ENCODE assay signal across 33 cellular contexts in genomic region chr7:132228240-132228639, GRCh38.
"Had no signal": no experiment of that assay in that cellular context is flagged by ENCODE, and none has a peak within 500 bp of the region (broad histone marks: within the 10 kb centered on the region; RNA-seq: fewer than 3 reads in every experiment).

No MANE protein-coding gene starts in this region.

- DNase-seq: activated B cell treated with CpG ODN at 0.5 μM for 24 hours; activated CD4-positive, alpha-beta memory T cell treated with anti-CD3 and anti-CD28 coated beads for 36 hours; activated CD4-positive, alpha-beta T cell treated with anti-CD3 and anti-CD28 coated beads for 4 hours; activated CD4-positive, alpha-beta T cell treated with anti-CD3 and anti-CD28 coated beads, Interleukin-2, amount 10 ng/mL, durations not matched to agents 24 days and 14 days; activated CD4-positive, alpha-beta T cell treated with anti-CD3 and anti-CD28 coated beads, Interleukin-2, amount 50 U/mL, for 1 hour; activated CD4-positive, alpha-beta T cell treated with anti-CD3 and anti-CD28 coated beads, Interleukin-2, amount 50 U/mL, for 4 hours; activated CD4-positive, CD25-positive, alpha-beta regulatory T cell treated with anti-CD3 and anti-CD28 coated beads, Interleukin-2, amount 50 U/mL, for 72 hours; activated CD8-positive, alpha-beta memory T cell treated with anti-CD3 and anti-CD28 coated beads, Interleukin-2, amount 50 U/mL, for 4 hours; activated CD8-positive, alpha-beta T cell treated with anti-CD3 and anti-CD28 coated beads for 36 hours; activated effector memory CD4-positive, alpha-beta T cell treated with anti-CD3 and anti-CD28 coated beads, Interleukin-2, amount 50 U/mL, for 16 hours; activated gamma-delta T cell treated with Interleukin-2 at 50 U/mL for 16 hours; activated naive CD4-positive, alpha-beta T cell; activated naive CD4-positive, alpha-beta T cell treated with anti-CD3 and anti-CD28 coated beads for 36 hours; activated naive CD4-positive, alpha-beta T cell treated with anti-CD3 and anti-CD28 coated beads, Interleukin-2, amount 50 U/mL, for 16 hours; activated naive CD8-positive, alpha-beta T cell treated with anti-CD3 and anti-CD28 coated beads for 36 hours; activated T-cell treated with anti-CD3 and anti-CD28 coated beads for 4 hours; activated T-cell treated with anti-CD3 and anti-CD28 coated beads, Interleukin-2, amount 50 U/mL, for 1 hour; activated T-cell treated with anti-CD3 and anti-CD28 coated beads, Interleukin-2, amount 50 U/mL, for 4 hours; activated T-cell treated with anti-CD3 and anti-CD28 coated beads, Interleukin-2, amount 50 U/mL, for 72 hours; adrenal gland; amniotic stem cell; aorta; body of pancreas; brain microvascular endothelial cell; caudate nucleus; SW 1271; T-helper 1 cell; T-helper 2 cell; T-helper 9 cell had no signal

- H3K27me3 ChIP-seq: adrenal gland, body of pancreas, brain microvascular endothelial cell, breast epithelium had no signal

- ATAC-seq: activated CD8-positive, alpha-beta T cell treated with anti-CD3 and anti-CD28 coated beads for 36 hours; activated naive CD4-positive, alpha-beta T cell treated with anti-CD3 and anti-CD28 coated beads, Interleukin-2, amount 50 U/mL, for 72 hours; activated T-cell treated with anti-CD3 and anti-CD28 coated beads, Interleukin-2, amount 50 U/mL, for 4 hours; activated T-cell treated with anti-CD3 and anti-CD28 coated beads, Interleukin-2, amount 50 U/mL, for 72 hours; activated T-helper 17 cell treated with anti-CD3 and anti-CD28 coated beads, Interleukin-2, amount 50 U/mL, for 72 hours; body of pancreas had no signal

- H3K4me3 ChIP-seq: adrenal gland, body of pancreas, breast epithelium had no signal

- H3K4me1 ChIP-seq: adrenal gland, body of pancreas, breast epithelium had no signal

- H3K36me3 ChIP-seq: adrenal gland, brain microvascular endothelial cell, breast epithelium had no signal

- H3K27ac ChIP-seq: adrenal gland, body of pancreas, brain microvascular endothelial cell, breast epithelium, VCaP had no signal

- H3K9me3 ChIP-seq: adrenal gland, body of pancreas, breast epithelium had no signal
